8 cellular contexts compared by ENCODE assay signal in genomic region chr19:55638864-55639359, GRCh38. TPM values are rescaled to one million over a fixed set of nuclear protein-coding genes. Genes with fewer than 3 reads are reported as not detected.
A peak's percentile ranks its signal among the peaks of the same experiment; 100 is the strongest.
DNase-seq lines count a peak whose midpoint lies in the region; ATAC-seq and TF ChIP-seq lines count a peak whose summit lies in the region.

No MANE protein-coding gene starts in this region.

- no peaks in the 10 kb centered on the region for H3K9me3 ChIP-seq in WERI-Rb-1 (ENCODE audit: severe bottlenecking)

- H3K36me3 Mint-ChIP-seq in IgD-negative memory B cell, result peaks cover 8% of the 10 kb centered on the region

- no peak for TF ChIP-seq POLR2A in erythroblast (IDR thresholded peaks at IDR 0.05; ENCODE audit: low read length)

- peak; percentile 39 for DNase-seq in EL
- peak; percentile 77 for DNase-seq in WERI-Rb-1
- peak; percentile 76 to 80 for DNase-seq in erythroblast (lab: John Stamatoyannopoulos, UW)
- peak; percentile 52 to 54 for DNase-seq in stimulated activated CD4-positive, alpha-beta T cell treated with anti-CD3 and anti-CD28 coated beads, Interleukin-2, amount 100 ng/mL, for 48 hours
- no peak for DNase-seq in 8988T
- DNase-seq in DMS114 treated with DMSO at 0.1 percent for 48 hours (lab: John Stamatoyannopoulos, UW; ENCODE audit: unreplicated experiment), result no peak

- H3K27me3 ChIP-seq in WERI-Rb-1 (ENCODE audit: insufficient read depth, low read depth, severe bottlenecking), result no peaks in the 10 kb centered on the region

- H3K27ac Mint-ChIP-seq in IgD-negative memory B cell, result peak overlapping the region in 2 of 3 donors; percentile 72 to 80

- no peak overlapping the region for H3K4me3 ChIP-seq in WERI-Rb-1 (ENCODE audit: low read depth, low read length)

- H3K27me3 Mint-ChIP-seq in IgD-negative memory B cell, result no peaks in the 10 kb centered on the region

- no peak for ATAC-seq in HG03442 (IDR thresholded peaks at IDR 0.05; ENCODE audit: unreplicated experiment)

- H3K9me3 Mint-ChIP-seq in IgD-negative memory B cell, result peaks cover 0 to 2% (median 0%) of the 10 kb centered on the region in 3 donors

- peaks cover 26 to 56% (median 53%) of the 10 kb centered on the region in 3 donors for H3K4me1 Mint-ChIP-seq in IgD-negative memory B cell

- peak; percentile 76 for TF ChIP-seq CTCF in WERI-Rb-1 (IDR thresholded peaks at IDR 0.05; ENCODE audit: low read depth, low read length)

- H3K27ac ChIP-seq in WERI-Rb-1, result peak overlapping the region; percentile 16; the same call in 1 of the 2 replicates

- H3K4me3 Mint-ChIP-seq in IgD-negative memory B cell, result peak overlapping the region; percentile 16 to 89 (median 84)

- H3K36me3 ChIP-seq in WERI-Rb-1, result peaks cover 4% of the 10 kb centered on the region; the same call in 1 of the 2 replicates

RNA-seq across cellular contexts. Expression of gene ZNF580, which starts 1.9 kb away (rescaled TPM):
- 38.4 TPM for polyA plus RNA-seq in IgD-negative memory B cell

RNA-seq across cellular contexts. Expression of gene ZNF581, which starts 4.5 kb away (rescaled TPM):
- 79.3 TPM for polyA plus RNA-seq in IgD-negative memory B cell

RNA-seq across cellular contexts. Expression of gene CCDC106, which starts 9.1 kb away (rescaled TPM):
- 16.0 TPM for polyA plus RNA-seq in IgD-negative memory B cell

RNA-seq across cellular contexts. Expression of gene ZNF784, which starts 14.5 kb away (rescaled TPM):
- 2.4 TPM for polyA plus RNA-seq in IgD-negative memory B cell

RNA-seq across cellular contexts. Expression of gene U2AF2, which starts 15.9 kb away (rescaled TPM):
- polyA plus RNA-seq in IgD-negative memory B cell, result 14.2 TPM

Comparison
In these comparisons a context has a peak if more than half of its experiments do, and no peak if none do; other contexts are left out.
1. DNase-seq: peak in EL (single experiment), WERI-Rb-1 (single experiment), erythroblast (2 of 2) and stimulated activated CD4-positive, alpha-beta T cell treated with anti-CD3 and anti-CD28 coated beads, Interleukin-2, amount 100 ng/mL, for 48 hours (2 of 2); none in 8988T (single experiment) and DMS114 treated with DMSO at 0.1 percent for 48 hours (single experiment).